Comparison of ENCODE assay signal across 1 cellular context in the genomic region with DNA sequence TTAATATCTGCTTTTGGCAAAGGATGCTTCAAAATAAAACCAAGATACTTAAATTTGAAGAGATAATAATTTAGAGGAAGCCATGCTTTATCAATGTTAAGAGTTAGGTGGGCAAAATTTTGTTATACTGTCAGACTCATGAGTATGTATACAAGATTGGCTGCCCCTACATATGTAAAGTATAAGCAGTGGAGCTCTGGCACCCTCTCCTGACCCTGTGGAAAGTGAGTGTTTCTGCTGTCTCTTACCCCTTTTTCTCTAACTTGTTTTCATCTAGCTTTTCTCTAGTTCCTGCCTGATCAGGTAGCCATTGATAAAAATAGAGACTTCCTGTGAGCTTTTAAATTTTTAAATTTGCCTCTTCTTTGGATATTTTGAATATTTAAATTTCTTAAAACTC.
TF ChIP-seq lines count a peak whose summit lies in the region.

No MANE protein-coding gene starts in this region.

TF ChIP-seq in Ishikawa, 13 proteins besides CTCF, POLR2A, EP300 and RAD21 (continued from another document):
- TF ChIP-seq REST (IDR thresholded peaks at IDR 0.05; ENCODE audit: low read depth) (no peak), ZBTB7A (IDR thresholded peaks at IDR 0.05; ENCODE audit: low read depth) (no peak), TAF1 (IDR thresholded peaks at IDR 0.05; ENCODE audit: low read depth) (no peak), USF1 (IDR thresholded peaks at IDR 0.05) (no peak), FOXM1 (IDR thresholded peaks at IDR 0.05; ENCODE audit: borderline replicate concordance, low read depth) (no peak), CEBPB (IDR thresholded peaks at IDR 0.05) (no peak), NFIC (IDR thresholded peaks at IDR 0.05) (no peak), CREB1 (IDR thresholded peaks at IDR 0.05; ENCODE audit: low read depth) (no peak), MAX (IDR thresholded peaks at IDR 0.05) (no peak)
